ENCODE assay signal across 18 cellular contexts in the genomic region with DNA sequence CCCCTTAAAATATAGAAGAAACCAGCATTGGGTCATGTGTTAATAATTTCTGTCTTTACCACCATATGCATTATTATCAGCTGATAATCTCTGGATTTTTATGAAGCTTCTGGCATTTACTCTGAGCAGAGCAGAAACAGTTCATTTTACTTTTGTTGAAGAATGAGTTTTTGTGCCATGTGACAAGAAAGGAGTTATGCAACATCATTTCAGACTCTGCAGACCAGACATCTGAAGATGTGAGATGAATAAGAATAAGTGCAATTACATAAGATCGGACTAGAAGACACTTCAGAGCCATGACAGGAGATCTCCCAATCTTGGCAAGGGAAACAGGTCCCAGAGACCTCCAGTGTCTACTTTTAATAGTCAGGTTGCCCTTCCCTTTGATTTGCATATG.
DNase-seq lines count a peak whose midpoint lies in the region; ATAC-seq and TF ChIP-seq lines count a peak whose summit lies in the region.
"Had no signal": no experiment of that assay in that cellular context is flagged by ENCODE, and none has a peak within 500 bp of the region (broad histone marks: within the 10 kb centered on the region; RNA-seq: fewer than 3 reads in every experiment).

No MANE protein-coding gene starts in this region.

- H3K4me3 ChIP-seq in cardiac fibroblast (replicated peaks in 1 of 2; ENCODE audit: low read depth in 2 of 2, low read length in 2 of 2), result no peak overlapping the region
- H3K4me3 ChIP-seq: GM23338 had no signal

- no peak for TF ChIP-seq CTCF in cardiac fibroblast (IDR thresholded peaks at IDR 0.05; ENCODE audit: low read depth, low read length)

- no peak for ATAC-seq in HG03460 (IDR thresholded peaks at IDR 0.05; ENCODE audit: unreplicated experiment)
- ATAC-seq: GM23338, HCT116, HepG2 had no signal

- DNase-seq in GM04504 (ENCODE audit: low read depth) (peak; percentile 25), cardiac fibroblast (ENCODE audit: low read depth in 2 of 2) (peak; percentile 0 to 30), inferior parietal cortex (ENCODE audit: extremely low spot score) (peak; percentile 8), superior temporal gyrus (ENCODE audit: extremely low spot score) (peak; percentile 34), NCI-H2227 treated with DMSO at 0.1 percent for 48 hours (lab: John Stamatoyannopoulos, UW) (no peak), HCEC 1CT (no peak)
- DNase-seq: BE2C; C1 segment of cervical spinal cord; CD4-positive, CD25-positive, alpha-beta regulatory T cell; CD8-positive, alpha-beta memory T cell; COR-L47; DMS 273 treated with DMSO at 0.1 percent for 48 hours; GDM1; HFFc6 had no signal

Comparison
In these comparisons a context has a peak if more than half of its experiments do, and no peak if none do; other contexts are left out.
1. DNase-seq: peak in GM04504 (single experiment), cardiac fibroblast (2 of 2), inferior parietal cortex (single experiment) and superior temporal gyrus (single experiment); none in NCI-H2227 treated with DMSO at 0.1 percent for 48 hours (single experiment) and HCEC 1CT (single experiment).